ENCODE assay signal across 19 cellular contexts in the genomic region with DNA sequence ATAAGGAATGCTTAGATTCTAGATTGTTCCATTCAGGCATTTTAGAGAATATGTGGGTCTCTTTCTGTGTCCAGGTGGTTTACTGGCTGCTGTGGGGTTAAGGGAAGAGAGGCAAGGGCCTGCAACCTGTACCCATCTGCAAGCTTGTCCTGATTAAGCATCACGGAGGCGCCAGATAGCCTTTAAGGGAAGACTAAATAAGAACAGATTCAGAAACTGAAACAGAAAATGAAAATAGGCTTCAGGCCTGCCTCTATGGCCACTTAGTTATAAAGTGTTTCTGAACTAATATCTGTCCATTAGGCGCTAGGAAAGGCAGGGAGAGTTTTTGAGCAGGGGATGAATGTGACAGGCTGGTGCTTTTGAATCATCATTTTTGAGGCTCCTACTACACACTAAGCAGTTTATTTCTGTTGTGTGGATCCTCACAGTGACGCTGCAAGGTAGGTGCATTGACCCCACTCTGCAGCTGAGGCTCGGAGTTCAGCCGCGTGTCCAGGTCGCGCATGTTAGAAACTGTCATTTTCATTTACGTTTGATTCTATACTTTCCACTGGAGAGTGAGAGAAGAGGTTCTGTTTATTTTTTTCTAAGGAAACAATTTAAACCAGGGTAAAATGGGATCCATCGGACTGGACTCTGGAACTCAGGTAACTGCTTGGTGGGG. TPM values are rescaled to one million over a fixed set of nuclear protein-coding genes. Genes with fewer than 3 reads are reported as not detected.
DNase-seq lines count a peak whose midpoint lies in the region; ATAC-seq, FAIRE-seq and TF ChIP-seq lines count a peak whose summit lies in the region.
"Had no signal": no experiment of that assay in that cellular context is flagged by ENCODE, and none has a peak within 500 bp of the region (broad histone marks: within the 10 kb centered on the region; RNA-seq: fewer than 3 reads in every experiment).

No MANE protein-coding gene starts in this region.

- WGBS in GM12878 (ENCODE audit: insufficient coverage, insufficient replicate concordance, low lambda C conversion rate, missing lambda C conversion rate) = 72% methylated on average over 11 of the region's 11 CpGs

- no peak overlapping the region for H3K27ac ChIP-seq in BLaER1 treated with 17β-estradiol and CSF1 and Interleukin-3, amounts not matched to agents 10 nM and 100 nM
- H3K27ac ChIP-seq in MM.1S (ENCODE audit: low read length) (peak overlapping the region; percentile 59; the same call in 1 of the 2 replicates), GM12878 (ENCODE audit: control insufficient read depth, insufficient read depth) (no peak overlapping the region), RWPE1 (no peak overlapping the region)

- no peaks in the 10 kb centered on the region for H3K9me2 ChIP-seq in MM.1S (replicated peaks; ENCODE audit: insufficient read depth, low read length)

- no peaks in the 10 kb centered on the region for H3K9me3 Mint-ChIP-seq in nephron
- H3K9me3 Mint-ChIP-seq: CD8-positive, alpha-beta memory T cell had no signal

- RAD21 ChIA-PET in GM12878 (lab: Charles Lee; ENCODE audit: unreplicated experiment) = no interaction called here

- peak overlapping the region; percentile 77 to 90 (median 80) for H3K27ac Mint-ChIP-seq in nephron

- no TSS peak for BruUV-seq in GM12878 (replicated peaks; lab: Mats Ljungman, UMichigan)

- H2AFZ ChIP-seq in MM.1S (ENCODE audit: low read length) = peak overlapping the region; percentile 57
- peak overlapping the region; percentile 7; the same call in 1 of the 2 replicates for H2AFZ ChIP-seq in GM12878 (ENCODE audit: control insufficient read depth, low read depth, low read length)

- H3F3A ChIP-seq in MM.1S (ENCODE audit: insufficient read depth, low read length) = peaks cover 12% of the 10 kb centered on the region; the same call in 1 of the 2 replicates

- TF ChIP-seq POLR2A in GM12878 (IDR thresholded peaks at IDR 0.05; ENCODE audit: low read depth, low read length) = no peak

- ATAC-seq in GM12878 = peak; percentile 68

- CTCF ChIA-PET in GM12878 (lab: Yijun Ruan, JAX) (interaction anchor here (2.6 kb wide), 1 partner anchor 14 kb away, joined by 6 read pairs; no protein-coding TSS in a partner anchor), RWPE1 (lab: Yijun Ruan, JAX) (no interaction called here)

- H3K79me2 ChIP-seq in MM.1S (ENCODE audit: low read length) (no peaks in the 10 kb centered on the region), GM12878 (ENCODE audit: control insufficient read depth, insufficient read depth, low read length) (no peaks in the 10 kb centered on the region)

- TF ChIP-seq RAD21 in GM12878 (IDR thresholded peaks at IDR 0.05; ENCODE audit: insufficient read depth, low read depth, low read length) = peak; percentile 21; the same call in 1 of the 2 replicates

- peak overlapping the region in 1 of 3 experiments; percentile 40 for H3K4me3 Mint-ChIP-seq in nephron
- H3K4me3 Mint-ChIP-seq: CD8-positive, alpha-beta memory T cell had no signal

- FAIRE-seq in GM12878 (lab: Jason Lieb, UNC) = no peak
- FAIRE-seq: A204.1 had no signal

- no peaks in the 10 kb centered on the region for H4K20me1 ChIP-seq in BLaER1 treated with 17β-estradiol and CSF1 and Interleukin-3, amounts not matched to agents 10 nM and 100 nM
- H4K20me1 ChIP-seq in MM.1S (ENCODE audit: insufficient read depth, low read length) (no peaks in the 10 kb centered on the region), GM12878 (ENCODE audit: control insufficient read depth, insufficient read depth) (no peaks in the 10 kb centered on the region)

- intact Hi-C loops in GM12878 (cut with micrococcal nuclease; ENCODE audit: unreplicated experiment) = no loop called here

- H3K36me3 ChIP-seq in BLaER1 treated with 17β-estradiol and CSF1 and Interleukin-3, amounts not matched to agents 10 nM and 100 nM = no peaks in the 10 kb centered on the region
- H3K36me3 ChIP-seq in MM.1S (replicated peaks; ENCODE audit: insufficient read depth, low read length) (no peaks in the 10 kb centered on the region), GM12878 (ENCODE audit: control insufficient read depth in 2 of 2, insufficient read depth in 2 of 2, low read length in 1 of 2) (no peaks in the 10 kb centered on the region)

- peaks cover 25 to 59% (median 50%) of the 10 kb centered on the region in 10 experiments for H3K4me1 ChIP-seq in BLaER1 treated with 17β-estradiol and CSF1 and Interleukin-3, amounts not matched to agents 10 nM and 100 nM
- H3K4me1 ChIP-seq in MM.1S (ENCODE audit: low read length) (peaks cover 43% of the 10 kb centered on the region), GM12878 (ENCODE audit: control insufficient read depth, insufficient read depth, low read length) (peaks cover 8% of the 10 kb centered on the region)

- H3K27me3 Mint-ChIP-seq in nephron (ENCODE audit: low read depth) = peaks cover 16% of the 10 kb centered on the region

- H3K4me3 ChIP-seq in BLaER1 treated with 17β-estradiol and CSF1 and Interleukin-3, amounts not matched to agents 10 nM and 100 nM = no peak overlapping the region
- H3K4me3 ChIP-seq in MM.1S (ENCODE audit: low read length) (no peak overlapping the region; the same call in 1 of the 2 replicates), GM12878 (no peak overlapping the region)

- POLR2A ChIA-PET in GM12878 (lab: Charles Lee) = no interaction called here
- POLR2A ChIA-PET in RWPE1 (lab: Yijun Ruan, JAX; ENCODE audit: low non-redundant PET) = no interaction called here

- peak overlapping the region in 8 of 11 experiments; percentile 12 to 69 (median 54); a peak in 13 of 22 replicates for H3K4me2 ChIP-seq in BLaER1 treated with 17β-estradiol and CSF1 and Interleukin-3, amounts not matched to agents 10 nM and 100 nM
- H3K4me2 ChIP-seq in MM.1S (ENCODE audit: low read depth, low read length) (peak overlapping the region; percentile 69), GM12878 (ENCODE audit: control insufficient read depth, insufficient read depth) (no peak overlapping the region)

- no peaks in the 10 kb centered on the region for H3K9me3 ChIP-seq in BLaER1 treated with 17β-estradiol and CSF1 and Interleukin-3, amounts not matched to agents 10 nM and 100 nM (replicated peaks in 1 of 11)
- no peaks in the 10 kb centered on the region for H3K9me3 ChIP-seq in MM.1S (replicated peaks; ENCODE audit: insufficient read depth, low read length)
- H3K9me3 ChIP-seq in GM12878 (replicated peaks; ENCODE audit: control insufficient read depth, insufficient read depth, low read length) = no peaks in the 10 kb centered on the region

- SMC1A ChIA-PET in GM12878 (lab: Charles Lee; ENCODE audit: uncharacterized antibody, unreplicated experiment) = no interaction called here

- H3K4me1 Mint-ChIP-seq in nephron = peaks cover 70% of the 10 kb centered on the region

- TF ChIP-seq CTCF in MM.1S (IDR thresholded peaks at IDR 0.05; ENCODE audit: low read length) (peak; percentile 27), GM12878 (IDR thresholded peaks at IDR 0.05 in 2 of 3, conservative IDR thresholded peaks at IDR 0.05 in 1 of 3; ENCODE audit: control insufficient read depth in 2 of 3, extremely low read depth in 1 of 3, insufficient read depth in 1 of 3, low read depth in 3 of 3, low read length in 3 of 3) (no peak), nephron (IDR thresholded peaks at IDR 0.05; ENCODE audit: unreplicated experiment in 3 of 3) (no peak), RWPE1 (conservative IDR thresholded peaks at IDR 0.05; ENCODE audit: low read depth) (no peak)

- no peaks in the 10 kb centered on the region for H3K27me3 ChIP-seq in BLaER1 treated with 17β-estradiol and CSF1 and Interleukin-3, amounts not matched to agents 10 nM and 100 nM
- H3K27me3 ChIP-seq in MM.1S (replicated peaks; ENCODE audit: insufficient read depth, low read length) (no peaks in the 10 kb centered on the region), GM12878 (replicated peaks in 1 of 2; ENCODE audit: control insufficient read depth in 2 of 2, insufficient read depth in 2 of 2, low read length in 1 of 2) (no peaks in the 10 kb centered on the region; a peak in 2 of 4 replicates)

- no peak for TF ChIP-seq EP300 in GM12878 (IDR thresholded peaks at IDR 0.05; ENCODE audit: borderline replicate concordance in 1 of 2, control insufficient read depth in 1 of 2, low read depth in 2 of 2, low read length in 2 of 2)

- in situ Hi-C loops in GM12878 (cut with MboI) = no loop called here

- H3K36me3 Mint-ChIP-seq in nephron (ENCODE audit: low read depth) = no peaks in the 10 kb centered on the region
- H3K36me3 Mint-ChIP-seq: CD8-positive, alpha-beta memory T cell had no signal

- no peak overlapping the region for H3K9ac ChIP-seq in BLaER1 treated with 17β-estradiol and CSF1 and Interleukin-3, amounts not matched to agents 10 nM and 100 nM
- H3K9ac ChIP-seq in MM.1S (ENCODE audit: low read length) (no peak overlapping the region), GM12878 (ENCODE audit: control insufficient read depth, insufficient read depth, low read length) (no peak overlapping the region)

- DNase-seq in MM.1S = peak; percentile 91
- DNase-seq in GM12878 (ENCODE audit: low read depth, low spot score) = no peak
- no peak for DNase-seq in RWPE1 (ENCODE audit: low spot score)
- no peak for DNase-seq in NCI-H748 treated with DMSO at 0.1 percent for 48 hours (lab: John Stamatoyannopoulos, UW)
- no peak for DNase-seq in NCI-H2081 treated with DMSO at 0.1 percent for 48 hours (lab: John Stamatoyannopoulos, UW)
- DNase-seq: CD8-positive, alpha-beta memory T cell; KG1; NCI-H1092; NCI-H146; NCI-H2029 treated with DMSO at 0.1 percent for 48 hours; NCI-H446 treated with DMSO at 0.1 percent for 48 hours; OCI-M1; SIG-M5 had no signal

RNA-seq across cellular contexts. Expression of gene SLC6A12, which starts 47.4 kb away (rescaled TPM):
- total RNA-seq in GM12878 (2013; cell fraction: nucleolus; rRNA removed) = 0.44 and 1.6 TPM in 2 replicates
- 0.06 TPM in 1 of 2 replicates, not detected in the other for total RNA-seq in GM12878 (2014; rRNA removed)
- not detected in 2 replicates for total RNA-seq in GM12878 (2014; rRNA removed; fragmentation: Illumina TruSeq; extraction: Trizol)
- not detected in 2 replicates for total RNA-seq in GM12878 (2021)
- 0.10 TPM for polyA plus RNA-seq in GM12878 (2011; ENCODE audit: low read depth)
- 0.11 TPM in 1 of 2 replicates, not detected in the other for polyA plus RNA-seq in GM12878 (2011; rRNA removed)
- 0.24 and 0.27 TPM in 2 replicates for polyA plus RNA-seq in GM12878 (2011; cell fraction: cytosol; rRNA removed)
- 0.29 and 0.99 TPM in 2 replicates for polyA plus RNA-seq in GM12878 (2011; cell fraction: nucleus; rRNA removed)
- 0.22 and 0.28 TPM in 2 replicates for polyA plus RNA-seq in GM12878 (2012)
- 0.07 TPM in 1 of 2 replicates, not detected in the other for polyA plus RNA-seq in GM12878 (2014; fragmentation: Illumina TruSeq; extraction: Trizol)
- polyA plus RNA-seq in GM12878 (2014; fragmentation: Nextera tagmentation; extraction: Ambion mirVana) = not detected
- not detected in 2 replicates for polyA plus RNA-seq in GM12878 (2014; rRNA removed)
- polyA plus RNA-seq in GM12878 (2016; fragmentation: Nextera tagmentation; extraction: Ambion mirVana) = not detected
- not detected in 2 replicates for polyA minus RNA-seq in GM12878 (2011; rRNA and poly(A)+ RNA removed)
- polyA minus RNA-seq in GM12878 (2011; cell fraction: cytosol; rRNA and poly(A)+ RNA removed) = not detected in 2 replicates
- 0.24 TPM in 1 of 2 replicates, not detected in the other for polyA minus RNA-seq in GM12878 (2011; cell fraction: nucleus; rRNA and poly(A)+ RNA removed)
- total RNA-seq: M059J, RPMI7951 had no signal
- polyA plus RNA-seq: BJ; CD8-positive, alpha-beta memory T cell had no signal
